14 cellular contexts compared by ENCODE assay signal in genomic region chr2:84212611-84213314, GRCh38.
DNase-seq lines count a peak whose midpoint lies in the region; ATAC-seq, FAIRE-seq and TF ChIP-seq lines count a peak whose summit lies in the region.
"Had no signal": no experiment of that assay in that cellular context is flagged by ENCODE, and none has a peak within 500 bp of the region (broad histone marks: within the 10 kb centered on the region; RNA-seq: fewer than 3 reads in every experiment).

No MANE protein-coding gene starts in this region.

- H3K9me3 ChIP-seq in small intestine (ENCODE audit: control insufficient read depth, low read depth) (no peaks in the 10 kb centered on the region), PC-9 (ENCODE audit: insufficient read depth, low read depth) (no peaks in the 10 kb centered on the region)

- no peak overlapping the region for H3K4me3 Mint-ChIP-seq in GM23338

- H3K27me3 Mint-ChIP-seq in GM23338 (ENCODE audit: insufficient read depth, low read depth, poor library complexity) = no peaks in the 10 kb centered on the region

- POLR2A ChIA-PET in PC-9 (lab: Charles Lee; ENCODE audit: unreplicated experiment) = no interaction called here

- BruUV-seq in PC-9 (replicated peaks; lab: Mats Ljungman, UMichigan) = no TSS peak

- intact Hi-C loops in PC-9 (cut with micrococcal nuclease; ENCODE audit: unreplicated experiment) = no loop called here

- ATAC-seq in GM23338 = no peak
- peak; percentile 70 for ATAC-seq in HG03280 (IDR thresholded peaks at IDR 0.05; ENCODE audit: unreplicated experiment)

- H3K4me3 ChIP-seq in GM23338 (no peak overlapping the region), small intestine (ENCODE audit: low read depth in 1 of 2, low read length in 2 of 2) (no peak overlapping the region), PC-9 (no peak overlapping the region)

- TF ChIP-seq CTCF in GM13977 (IDR thresholded peaks at IDR 0.05; ENCODE audit: extremely low read depth, insufficient read depth, missing control alignments) (no peak), GM23338 (conservative IDR thresholded peaks at IDR 0.05; ENCODE audit: low read depth in 2 of 2) (no peak), PC-9 (conservative IDR thresholded peaks at IDR 0.05) (no peak)

- no peaks in the 10 kb centered on the region for H3K9me3 Mint-ChIP-seq in GM23338

- H3K9me2 ChIP-seq in GM23338 (ENCODE audit: insufficient read depth) = no peaks in the 10 kb centered on the region
- no peaks in the 10 kb centered on the region for H3K9me2 ChIP-seq in PC-9 (ENCODE audit: insufficient read depth)

- H3K4me2 ChIP-seq in GM23338 (no peak overlapping the region), PC-9 (no peak overlapping the region)

- WGBS in small intestine, 3 donors = 60 to 64% (median 63%) methylated on average over 5 of the region's 5 CpGs

- H3K4me1 Mint-ChIP-seq in GM23338 = peaks cover 6% of the 10 kb centered on the region; the same call in 2 of the 3 replicates

- peak; percentile 36 for DNase-seq in GM13977 (ENCODE audit: low spot score)
- DNase-seq in GM19238 (ENCODE audit: insufficient read length, low spot score) = peak; percentile 25
- no peak for DNase-seq in GM23338 (ENCODE audit: low spot score)
- DNase-seq in small intestine = no peak
- no peak for DNase-seq in iPS-NIHi7 (ENCODE audit: extremely low spot score)
- DNase-seq in PC-9 = no peak
- DNase-seq in HT-29 (ENCODE audit: low spot score) = no peak
- DNase-seq: activated CD8-positive, alpha-beta memory T cell treated with anti-CD3 and anti-CD28 coated beads, Interleukin-2, amount 50 U/mL, for 4 hours; AML-193; cortex of kidney; stimulated activated naive CD4-positive, alpha-beta T cell treated with Interleukin-2 at 50 U/mL for 16 hours; T-helper 9 cell had no signal

- no peak overlapping the region for H3K27ac Mint-ChIP-seq in GM23338

- H3K36me3 Mint-ChIP-seq in GM23338 (ENCODE audit: low read depth) = no peaks in the 10 kb centered on the region

- no peak for FAIRE-seq in small intestine (lab: Jason Lieb, UNC)

- in situ Hi-C loops in GM13977 (cut with MboI; ENCODE audit: low pct_unique_long_range_greater_than_20kb, low sequenced_read_pairs, unreplicated experiment) = no loop called here

- H4K20me1 ChIP-seq in GM23338 (replicated peaks; ENCODE audit: insufficient read depth) (no peaks in the 10 kb centered on the region), PC-9 (ENCODE audit: insufficient read depth) (no peaks in the 10 kb centered on the region)

- H3K27ac ChIP-seq in GM23338 (ENCODE audit: low read depth) (no peak overlapping the region), small intestine (ENCODE audit: low read depth in 1 of 2, low read length in 1 of 2) (no peak overlapping the region), PC-9 (no peak overlapping the region)
- H3K27ac ChIP-seq: parathyroid adenoma had no signal

- H2AFZ ChIP-seq in GM23338 = peak overlapping the region; percentile 60
- no peak overlapping the region for H2AFZ ChIP-seq in PC-9
- H2AFZ ChIP-seq: parathyroid adenoma had no signal

- no peaks in the 10 kb centered on the region for H3F3A ChIP-seq in GM23338 (replicated peaks; ENCODE audit: low read depth)
- H3F3A ChIP-seq in PC-9 (ENCODE audit: insufficient read depth, low read depth) = no peaks in the 10 kb centered on the region

- H3K79me2 ChIP-seq in GM23338 (replicated peaks; ENCODE audit: insufficient read depth) (no peaks in the 10 kb centered on the region), PC-9 (ENCODE audit: low read depth) (no peaks in the 10 kb centered on the region)
- H3K79me2 ChIP-seq: parathyroid adenoma had no signal

- H3K27me3 ChIP-seq in GM23338 (ENCODE audit: insufficient read depth) (no peaks in the 10 kb centered on the region), small intestine (ENCODE audit: control insufficient read depth in 2 of 2, insufficient read depth in 2 of 2, low read length in 2 of 2) (no peaks in the 10 kb centered on the region), PC-9 (ENCODE audit: insufficient read depth, low read depth) (no peaks in the 10 kb centered on the region)

- no peaks in the 10 kb centered on the region for H3K36me3 ChIP-seq in GM23338 (ENCODE audit: insufficient read depth)
- H3K36me3 ChIP-seq in small intestine (ENCODE audit: control insufficient read depth in 2 of 2, insufficient read depth in 2 of 2, low read length in 2 of 2) = no peaks in the 10 kb centered on the region
- H3K36me3 ChIP-seq in PC-9 (ENCODE audit: low read depth) = no peaks in the 10 kb centered on the region

- CTCF ChIA-PET in PC-9 (lab: Charles Lee) = no interaction called here

- H3K4me1 ChIP-seq in GM23338 (ENCODE audit: insufficient read depth) = no peaks in the 10 kb centered on the region; the same call in 1 of the 2 replicates
- no peaks in the 10 kb centered on the region for H3K4me1 ChIP-seq in small intestine (ENCODE audit: control insufficient read depth in 2 of 2, insufficient read depth in 1 of 2, low read depth in 1 of 2, low read length in 1 of 2)
- H3K4me1 ChIP-seq in PC-9 (replicated peaks; ENCODE audit: insufficient read depth) = no peaks in the 10 kb centered on the region
- H3K4me1 ChIP-seq: parathyroid adenoma had no signal

TF ChIP-seq in GM23338, 12 proteins besides CTCF, POLR2A, EP300 and RAD21:
- TF ChIP-seq ZNF462 (CRISPR knock-in tag; IDR thresholded peaks at IDR 0.05) = no peak

Comparison
In these comparisons a context has a peak if more than half of its experiments do, and no peak if none do; other contexts are left out.
1. DNase-seq: peak in GM13977 (single experiment) and GM19238 (single experiment); none in GM23338 (single experiment), small intestine (single experiment), iPS-NIHi7 (single experiment), PC-9 (0 of 2) and HT-29 (single experiment).